33 cellular contexts compared by ENCODE assay signal in the genomic region with DNA sequence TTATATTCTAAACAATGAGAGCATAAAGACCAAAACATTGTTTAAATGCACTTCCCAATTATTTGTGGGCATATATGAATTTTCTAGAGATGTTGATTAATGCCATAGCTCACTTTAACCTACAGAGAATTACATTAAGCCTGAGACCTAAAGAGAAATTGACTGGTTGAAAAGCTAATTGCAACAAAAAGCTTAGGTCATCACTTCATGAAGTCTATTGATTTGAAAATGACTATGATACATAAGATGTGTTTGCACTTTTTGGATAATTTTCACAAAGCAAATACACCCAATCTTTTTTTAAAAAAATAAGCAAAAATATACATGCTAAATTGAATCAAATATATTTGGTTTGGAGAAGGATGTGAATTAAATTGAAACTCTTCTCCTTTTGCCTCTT.
"Had no signal": no experiment of that assay in that cellular context is flagged by ENCODE, and none has a peak within 500 bp of the region (broad histone marks: within the 10 kb centered on the region; RNA-seq: fewer than 3 reads in every experiment).

No MANE protein-coding gene starts in this region.

- ATAC-seq: activated CD8-positive, alpha-beta T cell treated with anti-CD3 and anti-CD28 coated beads for 36 hours; activated naive CD4-positive, alpha-beta T cell treated with anti-CD3 and anti-CD28 coated beads, Interleukin-2, amount 50 U/mL, for 72 hours; activated T-cell treated with anti-CD3 and anti-CD28 coated beads, Interleukin-2, amount 50 U/mL, for 4 hours; activated T-cell treated with anti-CD3 and anti-CD28 coated beads, Interleukin-2, amount 50 U/mL, for 72 hours; activated T-helper 17 cell treated with anti-CD3 and anti-CD28 coated beads, Interleukin-2, amount 50 U/mL, for 72 hours; body of pancreas had no signal

- H3K4me3 ChIP-seq: adrenal gland, body of pancreas, breast epithelium had no signal

- H3K9me3 ChIP-seq: adrenal gland, body of pancreas, breast epithelium had no signal

- FAIRE-seq: astrocyte, TTC549 had no signal

- H3K27ac ChIP-seq: adrenal gland, body of pancreas, brain microvascular endothelial cell, breast epithelium, VCaP had no signal

- H3K4me1 ChIP-seq: adrenal gland, body of pancreas, breast epithelium had no signal

- H3K36me3 ChIP-seq: adrenal gland, brain microvascular endothelial cell, breast epithelium had no signal

- DNase-seq: activated B cell treated with CpG ODN at 0.5 μM for 24 hours; activated CD4-positive, alpha-beta memory T cell treated with anti-CD3 and anti-CD28 coated beads for 36 hours; activated CD4-positive, alpha-beta T cell treated with anti-CD3 and anti-CD28 coated beads for 4 hours; activated CD4-positive, alpha-beta T cell treated with anti-CD3 and anti-CD28 coated beads, Interleukin-2, amount 10 ng/mL, durations not matched to agents 24 days and 14 days; activated CD4-positive, alpha-beta T cell treated with anti-CD3 and anti-CD28 coated beads, Interleukin-2, amount 50 U/mL, for 1 hour; activated CD4-positive, alpha-beta T cell treated with anti-CD3 and anti-CD28 coated beads, Interleukin-2, amount 50 U/mL, for 4 hours; activated CD4-positive, CD25-positive, alpha-beta regulatory T cell treated with anti-CD3 and anti-CD28 coated beads, Interleukin-2, amount 50 U/mL, for 72 hours; activated CD8-positive, alpha-beta memory T cell treated with anti-CD3 and anti-CD28 coated beads, Interleukin-2, amount 50 U/mL, for 4 hours; activated CD8-positive, alpha-beta T cell treated with anti-CD3 and anti-CD28 coated beads for 36 hours; activated effector memory CD4-positive, alpha-beta T cell treated with anti-CD3 and anti-CD28 coated beads, Interleukin-2, amount 50 U/mL, for 16 hours; activated gamma-delta T cell treated with Interleukin-2 at 50 U/mL for 16 hours; activated naive CD4-positive, alpha-beta T cell; activated naive CD4-positive, alpha-beta T cell treated with anti-CD3 and anti-CD28 coated beads for 36 hours; activated naive CD4-positive, alpha-beta T cell treated with anti-CD3 and anti-CD28 coated beads, Interleukin-2, amount 50 U/mL, for 16 hours; activated naive CD8-positive, alpha-beta T cell treated with anti-CD3 and anti-CD28 coated beads for 36 hours; activated T-cell treated with anti-CD3 and anti-CD28 coated beads for 4 hours; activated T-cell treated with anti-CD3 and anti-CD28 coated beads, Interleukin-2, amount 50 U/mL, for 1 hour; activated T-cell treated with anti-CD3 and anti-CD28 coated beads, Interleukin-2, amount 50 U/mL, for 4 hours; activated T-cell treated with anti-CD3 and anti-CD28 coated beads, Interleukin-2, amount 50 U/mL, for 72 hours; adrenal gland; amniotic stem cell; aorta; body of pancreas; brain microvascular endothelial cell; central memory CD4-positive, alpha-beta T cell; T-helper 2 cell; T-helper 9 cell had no signal

- H3K27me3 ChIP-seq: adrenal gland, body of pancreas, brain microvascular endothelial cell, breast epithelium had no signal
